21 cellular contexts compared by ENCODE assay signal in the genomic region with DNA sequence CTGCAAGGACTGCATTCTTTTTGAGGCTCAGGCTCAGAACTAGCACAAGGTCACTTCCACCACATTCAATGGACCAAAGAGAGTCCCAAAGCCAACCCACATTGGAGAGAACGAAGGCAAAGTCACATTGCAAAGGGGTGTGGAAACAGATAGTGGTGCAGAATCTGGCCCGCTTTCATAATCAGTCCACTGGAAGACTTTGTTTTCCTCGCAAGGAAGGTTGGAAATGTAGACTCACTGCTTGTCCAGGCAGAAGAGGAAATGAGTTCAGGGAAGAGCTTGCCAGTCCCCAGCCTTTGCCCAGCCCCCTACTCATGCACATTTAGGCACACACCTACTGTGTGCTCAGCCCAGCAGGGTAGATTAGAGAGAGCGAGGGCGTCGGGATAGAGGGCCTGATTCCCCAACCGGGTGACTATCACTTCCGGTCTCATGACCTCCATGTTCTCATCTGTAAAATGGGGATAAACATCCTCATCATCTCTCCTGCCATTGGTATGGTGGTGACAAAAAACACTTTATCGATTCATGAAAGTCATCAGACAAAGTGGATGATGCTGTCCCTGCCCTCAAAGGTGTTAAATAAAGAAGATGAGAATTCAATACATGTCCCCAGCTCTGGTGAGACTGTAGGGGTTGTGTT. TPM values are rescaled to one million over a fixed set of nuclear protein-coding genes. Genes with fewer than 3 reads are reported as not detected.
A peak's percentile ranks its signal among the peaks of the same experiment; 100 is the strongest.
DNase-seq lines count a peak whose midpoint lies in the region; ATAC-seq and TF ChIP-seq lines count a peak whose summit lies in the region.
"Had no signal": no experiment of that assay in that cellular context is flagged by ENCODE, and none has a peak within 500 bp of the region (broad histone marks: within the 10 kb centered on the region; RNA-seq: fewer than 3 reads in every experiment).

No MANE protein-coding gene starts in this region.

- H3K4me1 ChIP-seq in heart right ventricle, result peaks cover 15 to 60% (median 42%) of the 10 kb centered on the region in 9 donors
- H3K4me1 ChIP-seq in sigmoid colon, result peaks cover 0 to 22% (median 16%) of the 10 kb centered on the region in 4 donors
- H3K4me1 ChIP-seq: body of pancreas had no signal

- H3K27me3 ChIP-seq in heart right ventricle (no peaks in the 10 kb centered on the region), sigmoid colon (no peaks in the 10 kb centered on the region)
- H3K27me3 ChIP-seq: body of pancreas had no signal

- TF ChIP-seq POLR2A in sigmoid colon (IDR thresholded peaks at IDR 0.05), result no peak

- H3K9me3 ChIP-seq in heart right ventricle (peaks cover 0 to 10% (median 0%) of the 10 kb centered on the region in 11 donors), sigmoid colon (no peaks in the 10 kb centered on the region)
- H3K9me3 ChIP-seq: body of pancreas had no signal

- TF ChIP-seq EP300 in sigmoid colon (IDR thresholded peaks at IDR 0.05), result no peak

- H3K36me3 ChIP-seq in heart right ventricle (no peaks in the 10 kb centered on the region), sigmoid colon (no peaks in the 10 kb centered on the region)

- peak overlapping the region; percentile 87 to 94 for H3K27ac ChIP-seq in coronary artery
- peak overlapping the region; percentile 67 to 88 (median 78) for H3K27ac ChIP-seq in heart right ventricle
- H3K27ac ChIP-seq in sigmoid colon, result peak overlapping the region in 3 of 4 donors; percentile 16 to 90 (median 59)
- H3K27ac ChIP-seq: body of pancreas had no signal

- intact Hi-C loops in heart right ventricle (cut with DNase I), result loop anchor here in 2 of 10 donors (1.0 kb wide), 2 partner anchors 23 to 40 kb away; no protein-coding TSS in a partner anchor
- intact Hi-C loops in sigmoid colon (cut with DNase I), result no loop called here

- 63 to 67% methylated on average over 9 of the region's 9 CpGs for WGBS in heart right ventricle, 2 donors
- 89 to 91% methylated on average over 9 of the region's 9 CpGs for WGBS in sigmoid colon, 2 donors

- DNase-seq in AG20443 (ENCODE audit: low spot score) (peak; percentile 48), coronary artery (ENCODE audit: low spot score) (peak; percentile 79), heart right ventricle (peak in 1 of 2 donors; percentile 42), sigmoid colon (no peak), globus pallidus (ENCODE audit: low spot score) (no peak), amniotic stem cell (lab: John Stamatoyannopoulos, UW) (no peak), NCI-H345 (lab: John Stamatoyannopoulos, UW) (no peak), hippocampal formation (lab: John Stamatoyannopoulos, UW) (no peak)
- DNase-seq: activated CD8-positive, alpha-beta T cell treated with anti-CD3 and anti-CD28 coated beads for 36 hours; activated naive CD4-positive, alpha-beta T cell treated with anti-CD3 and anti-CD28 coated beads, Interleukin-2, amount 10 ng/mL, durations not matched to agents 7 days and 5 days; activated T-cell treated with anti-CD3 and anti-CD28 coated beads, Interleukin-2, amount 50 U/mL, for 24 hours; NCI-H1417; NCI-H774; occipital lobe; SHP77 treated with DMSO at 0.1 percent for 48 hours; WERI-Rb-1 had no signal

- peak; percentile 23 to 68 (median 58) for ATAC-seq in heart right ventricle
- ATAC-seq: activated CD8-positive, alpha-beta T cell treated with anti-CD3 and anti-CD28 coated beads for 36 hours; body of pancreas; GM23338 had no signal

- TF ChIP-seq CTCF in coronary artery (IDR thresholded peaks at IDR 0.05), result no peak
- TF ChIP-seq CTCF in heart right ventricle (IDR thresholded peaks at IDR 0.05), result no peak
- TF ChIP-seq CTCF in sigmoid colon (IDR thresholded peaks at IDR 0.05), result no peak

- H3K4me3 ChIP-seq in coronary artery (no peak overlapping the region), heart right ventricle (no peak overlapping the region), sigmoid colon (no peak overlapping the region)
- H3K4me3 ChIP-seq: body of pancreas, GM23338 had no signal

RNA-seq across cellular contexts. Expression of gene CCN5, which starts 24.3 kb away (rescaled TPM):
- total RNA-seq in heart right ventricle, result 10 to 100 TPM in 7 of 10 donors, 1 to 10 TPM in 3; 4.3 to 47.6 (median 14.4) TPM
- 10 to 100 TPM; 14.1 to 87.2 TPM for polyA plus RNA-seq in heart right ventricle
- 10 to 100 TPM in 3 of 4 donors, 1 to 10 TPM in 1; 5.0 to 48.7 (median 18.5) TPM for total RNA-seq in sigmoid colon
- polyA plus RNA-seq in sigmoid colon, result 10 to 100 TPM in 1 of 3 donors, 1 to 10 TPM in 2; 1.0 to 21.0 (median 2.8) TPM
- total RNA-seq: A673; activated CD8-positive, alpha-beta T cell treated with anti-CD3 and anti-CD28 coated beads for 36 hours; GM23338; HT1080; occipital lobe; OCI-LY7 had no signal
- polyA plus RNA-seq: GM23338 had no signal

RNA-seq across cellular contexts. Expression of gene ADA, which starts 39.4 kb away (rescaled TPM):
- total RNA-seq in heart right ventricle (10 to 100 TPM in 1 of 10 donors, 1 to 10 TPM in 9; 1.6 to 18.3 (median 3.8) TPM), sigmoid colon (10 to 100 TPM in 3 of 4 donors, 1 to 10 TPM in 1; 4.3 to 17.1 (median 11.7) TPM)
- polyA plus RNA-seq in heart right ventricle (10 to 100 TPM; 12.9 to 18.3 TPM), sigmoid colon (10 to 100 TPM in 1 of 3 donors, 1 to 10 TPM in 2; 2.5 to 13.8 (median 4.8) TPM)

RNA-seq across cellular contexts. Expression of gene KCNK15, which starts 54.8 kb away (rescaled TPM):
- under 1 TPM; 0.13 to 0.82 (median 0.38) TPM for total RNA-seq in heart right ventricle
- polyA plus RNA-seq in heart right ventricle, result under 1 TPM; 0.22 to 0.54 TPM
- total RNA-seq in sigmoid colon, result 1 to 10 TPM in 2 of 4 donors, under 1 TPM in 2; 0.55 to 2.1 (median 1.0) TPM
- polyA plus RNA-seq in sigmoid colon, result under 1 TPM in 2 of 3 donors, not detected in 1; 0.28 to 0.60 TPM
- total RNA-seq: A673, HT1080, occipital lobe, OCI-LY7 had no signal

Comparison
In these comparisons a context has a peak if more than half of its experiments do, and no peak if none do; other contexts are left out.
1. DNase-seq: peak in AG20443 (single experiment) and coronary artery (single experiment); none in sigmoid colon (single experiment), globus pallidus (single experiment), amniotic stem cell (single experiment), NCI-H345 (single experiment) and hippocampal formation (0 of 2).
2. Peak in every context shown above with its lines, with median percentiles within 50 percentile points of each other: H3K27ac ChIP-seq.